Comparison of ENCODE assay signal across 25 cellular contexts in genomic region chr6:113762611-113763010, GRCh38.
DNase-seq lines count a peak whose midpoint lies in the region; ATAC-seq and TF ChIP-seq lines count a peak whose summit lies in the region.
"Had no signal": no experiment of that assay in that cellular context is flagged by ENCODE, and none has a peak within 500 bp of the region (broad histone marks: within the 10 kb centered on the region; RNA-seq: fewer than 3 reads in every experiment).

No MANE protein-coding gene starts in this region.

- no peak for TF ChIP-seq CTCF in RWPE2 (IDR thresholded peaks at IDR 0.05; ENCODE audit: poor library complexity, severe bottlenecking)
- no peak for TF ChIP-seq CTCF in fibroblast of pulmonary artery (IDR thresholded peaks at IDR 0.05; ENCODE audit: low read length, missing control alignments)
- TF ChIP-seq CTCF in parathyroid adenoma (IDR thresholded peaks at IDR 0.05) = no peak
- no peak for TF ChIP-seq CTCF in type B pancreatic cell (conservative IDR thresholded peaks at IDR 0.05)
- TF ChIP-seq CTCF in OCI-LY7 (conservative IDR thresholded peaks at IDR 0.05; ENCODE audit: low read length) = no peak

- H3K27ac ChIP-seq in RWPE2 (ENCODE audit: poor library complexity, severe bottlenecking) (peak overlapping the region; percentile 92), parathyroid adenoma (no peak overlapping the region), OCI-LY7 (ENCODE audit: low read depth, low read length, poor library complexity, severe bottlenecking) (no peak overlapping the region)
- H3K27ac ChIP-seq: gastrocnemius medialis, right atrium auricular region, tibial nerve had no signal

- H3K27me3 Mint-ChIP-seq in type B pancreatic cell = no peaks in the 10 kb centered on the region
- H3K27me3 Mint-ChIP-seq: activated T-cell treated with anti-CD3 and anti-CD28 coated beads, Interleukin-2, amount 50 U/mL, for 24 hours; B cell; IgD-negative memory B cell had no signal

- peaks cover 11% of the 10 kb centered on the region for H3K4me1 Mint-ChIP-seq in type B pancreatic cell (ENCODE audit: unreplicated experiment)

- CTCF ChIA-PET in OCI-LY7 (lab: Charles Lee; ENCODE audit: unreplicated experiment) = no interaction called here

- H3K4me1 ChIP-seq in RWPE2 (ENCODE audit: insufficient read depth, poor library complexity, severe bottlenecking) = peaks cover 15% of the 10 kb centered on the region
- no peaks in the 10 kb centered on the region for H3K4me1 ChIP-seq in parathyroid adenoma
- H3K4me1 ChIP-seq in OCI-LY7 (ENCODE audit: insufficient read depth, low read length, poor library complexity, severe bottlenecking) = no peaks in the 10 kb centered on the region
- H3K4me1 ChIP-seq: gastrocnemius medialis, right atrium auricular region, tibial nerve had no signal

- H3K36me3 ChIP-seq in RWPE2 (ENCODE audit: low read depth) = no peaks in the 10 kb centered on the region
- H3K36me3 ChIP-seq in parathyroid adenoma (ENCODE audit: control insufficient read depth, insufficient read depth, low read length) = no peaks in the 10 kb centered on the region
- no peaks in the 10 kb centered on the region for H3K36me3 ChIP-seq in OCI-LY7 (ENCODE audit: insufficient read depth, low read length)
- H3K36me3 ChIP-seq: gastrocnemius medialis, MG63, right atrium auricular region, stomach, tibial nerve had no signal

- no peak overlapping the region for H3K27ac Mint-ChIP-seq in type B pancreatic cell
- H3K27ac Mint-ChIP-seq: activated CD8-positive, alpha-beta T cell treated with anti-CD3 and anti-CD28 coated beads for 36 hours; activated T-cell treated with anti-CD3 and anti-CD28 coated beads, Interleukin-2, amount 50 U/mL, for 24 hours; B cell; IgD-negative memory B cell had no signal

- H3K79me2 ChIP-seq in parathyroid adenoma (no peaks in the 10 kb centered on the region), OCI-LY7 (ENCODE audit: insufficient read depth, low read depth, low read length) (no peaks in the 10 kb centered on the region)

- POLR2A ChIA-PET in OCI-LY7 (lab: Charles Lee) = interaction anchor here (0.6 kb wide), 1 partner anchor 73 kb away, joined by 3 read pairs; no protein-coding TSS in a partner anchor

- DNase-seq in RWPE2 (ENCODE audit: low spot score) = no peak
- peak; percentile 52 for DNase-seq in fibroblast of pulmonary artery (ENCODE audit: low read depth)
- DNase-seq in type B pancreatic cell (ENCODE audit: extremely low spot score, unreplicated experiment) = no peak
- DNase-seq in activated T-cell treated with anti-CD3 and anti-CD28 coated beads, Interleukin-2, amount 50 U/mL, for 1 hour = no peak
- DNase-seq in OCI-LY7 (ENCODE audit: low spot score) = no peak
- no peak for DNase-seq in NCI-H526 treated with DMSO at 0.1 percent for 48 hours (lab: John Stamatoyannopoulos, UW)
- DNase-seq: activated CD8-positive, alpha-beta T cell treated with anti-CD3 and anti-CD28 coated beads for 36 hours; activated T-cell treated with anti-CD3 and anti-CD28 coated beads, Interleukin-2, amount 50 U/mL, for 24 hours; cortex of kidney; DMS79; gastrocnemius medialis; hypothalamus; mesenchymal stem cell; MG63; NCI-H1436; NCI-H510A; stimulated activated CD4-positive, alpha-beta T cell treated with anti-CD3 and anti-CD28 coated beads, Interleukin-12 subunit alpha, Interleukin-12 subunit beta, amount 100 ng/mL, for 4 hours; stomach; SW 1271 had no signal

- intact Hi-C loops in OCI-LY7 (cut with micrococcal nuclease; ENCODE audit: unreplicated experiment) = no loop called here

- H3K9me2 ChIP-seq in OCI-LY7 (ENCODE audit: insufficient read depth, low read length) = no peaks in the 10 kb centered on the region

- H3K9ac ChIP-seq in parathyroid adenoma = no peak overlapping the region

- H3K9me3 Mint-ChIP-seq in type B pancreatic cell = peaks cover 3% of the 10 kb centered on the region
- H3K9me3 Mint-ChIP-seq: activated CD8-positive, alpha-beta T cell treated with anti-CD3 and anti-CD28 coated beads for 36 hours; activated T-cell treated with anti-CD3 and anti-CD28 coated beads, Interleukin-2, amount 50 U/mL, for 24 hours; IgD-negative memory B cell had no signal

- no peak overlapping the region for H3K4me2 ChIP-seq in parathyroid adenoma (ENCODE audit: low read length)
- no peak overlapping the region for H3K4me2 ChIP-seq in OCI-LY7 (ENCODE audit: low read length)

- no peaks in the 10 kb centered on the region for H3K9me3 ChIP-seq in RWPE2 (ENCODE audit: severe bottlenecking)
- H3K9me3 ChIP-seq in parathyroid adenoma (ENCODE audit: control insufficient read depth, low read length) = no peaks in the 10 kb centered on the region
- no peaks in the 10 kb centered on the region for H3K9me3 ChIP-seq in OCI-LY7 (ENCODE audit: low read length)
- H3K9me3 ChIP-seq: gastrocnemius medialis, MG63, right atrium auricular region, stomach, tibial nerve had no signal

- ATAC-seq in GM18511 (IDR thresholded peaks at IDR 0.05; ENCODE audit: unreplicated experiment) (peak; percentile 5), RWPE2 (ENCODE audit: low read depth) (no peak)
- ATAC-seq: activated CD8-positive, alpha-beta T cell treated with anti-CD3 and anti-CD28 coated beads for 36 hours; gastrocnemius medialis had no signal

- no peaks in the 10 kb centered on the region for H3K27me3 ChIP-seq in RWPE2 (ENCODE audit: insufficient read depth, poor library complexity, severe bottlenecking)
- no peaks in the 10 kb centered on the region for H3K27me3 ChIP-seq in parathyroid adenoma (ENCODE audit: control insufficient read depth, insufficient read depth, low read length)
- H3K27me3 ChIP-seq: gastrocnemius medialis, MG63, right atrium auricular region, stomach, tibial nerve had no signal

- H3K4me3 ChIP-seq in RWPE2 (ENCODE audit: severe bottlenecking) (no peak overlapping the region), fibroblast of pulmonary artery (replicated peaks; ENCODE audit: low read depth, low read length) (no peak overlapping the region), parathyroid adenoma (ENCODE audit: low read depth, low read length) (no peak overlapping the region), OCI-LY7 (ENCODE audit: low read depth, low read length, poor library complexity, severe bottlenecking) (no peak overlapping the region)
- H3K4me3 ChIP-seq: gastrocnemius medialis, MG63, right atrium auricular region, stomach, tibial nerve had no signal

- no TSS peak for BruUV-seq in OCI-LY7 (replicated peaks; lab: Mats Ljungman, UMichigan)

- peak overlapping the region; percentile 13 for H2AFZ ChIP-seq in parathyroid adenoma
- no peak overlapping the region for H2AFZ ChIP-seq in OCI-LY7 (ENCODE audit: low read length)

- H4K20me1 ChIP-seq in OCI-LY7 (ENCODE audit: insufficient read depth, low read length) = no peaks in the 10 kb centered on the region

- H3K4me3 Mint-ChIP-seq in type B pancreatic cell = no peak overlapping the region
- H3K4me3 Mint-ChIP-seq: activated CD8-positive, alpha-beta T cell treated with anti-CD3 and anti-CD28 coated beads for 36 hours; activated T-cell treated with anti-CD3 and anti-CD28 coated beads, Interleukin-2, amount 50 U/mL, for 24 hours; B cell; IgD-negative memory B cell had no signal

- no peaks in the 10 kb centered on the region for H3K36me3 Mint-ChIP-seq in type B pancreatic cell
- H3K36me3 Mint-ChIP-seq: IgD-negative memory B cell had no signal
